In the genomic region with DNA sequence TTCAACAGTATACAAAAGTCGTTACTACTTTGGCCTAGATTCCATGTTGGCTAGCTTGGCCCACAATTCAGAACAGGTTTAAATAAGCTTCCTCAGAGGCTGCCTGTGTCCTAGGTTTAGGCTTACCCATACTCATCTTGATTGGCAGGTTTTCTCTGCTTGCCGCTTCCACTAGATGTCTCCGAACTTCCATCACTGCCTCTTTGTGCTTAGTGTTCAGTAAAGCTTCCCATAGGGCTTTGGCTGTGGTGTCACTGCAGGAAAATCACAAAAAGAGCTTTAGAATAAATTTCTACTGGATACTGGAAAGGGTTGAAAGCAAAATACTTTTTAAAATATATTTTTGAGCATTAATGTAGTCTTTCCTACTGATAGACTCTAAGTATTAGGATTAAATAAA, we compare ENCODE assay signal across 1 cellular context.
TF ChIP-seq lines count a peak whose summit lies in the region.

No MANE protein-coding gene starts in this region.

TF ChIP-seq in H1, 55 proteins besides CTCF, POLR2A, EP300 and RAD21:
- no peak for TF ChIP-seq CBX8 (IDR thresholded peaks at IDR 0.05; ENCODE audit: borderline replicate concordance, low read depth, low read length)
